1 cellular context compared by ENCODE assay signal in the genomic region with DNA sequence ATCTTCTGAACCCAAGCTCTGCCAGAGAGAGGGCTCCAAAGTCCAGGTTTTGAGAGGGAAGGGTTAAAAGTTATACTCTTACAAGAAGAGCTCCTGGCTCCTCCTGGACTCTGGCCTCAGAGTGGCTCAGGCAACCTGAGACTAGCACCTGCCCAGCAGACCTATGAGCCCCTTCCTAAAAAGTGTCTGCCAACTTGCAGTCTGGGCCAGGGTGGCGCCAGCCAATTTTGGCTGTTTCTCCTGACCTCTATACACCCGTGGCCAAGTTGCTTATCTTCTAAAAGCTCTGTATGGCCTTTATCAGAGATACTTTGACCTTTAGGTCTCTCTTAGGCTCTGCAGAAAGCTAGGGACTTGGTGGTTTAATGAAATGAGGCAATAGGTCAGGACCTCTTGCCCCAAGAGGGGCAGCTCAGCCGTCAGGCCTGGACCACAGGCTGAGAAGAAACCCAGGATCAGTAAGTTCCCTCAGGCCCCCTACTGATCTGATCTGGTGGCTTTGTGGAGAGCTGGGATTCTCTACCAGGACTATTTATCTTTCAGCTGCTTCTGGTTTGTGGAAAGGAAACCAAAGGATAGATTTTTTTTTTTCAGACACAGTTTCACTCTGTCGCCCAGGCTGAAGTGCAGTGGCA.
TF ChIP-seq lines count a peak whose summit lies in the region.

No MANE protein-coding gene starts in this region.

TF ChIP-seq in HepG2, 621 proteins besides CTCF, POLR2A, EP300 and RAD21 (continues in another document):
- TF ChIP-seq ADNP (CRISPR knock-in tag; IDR thresholded peaks at IDR 0.05) (no peak), SALL2 (CRISPR knock-in tag; IDR thresholded peaks at IDR 0.05) (no peak), ZNF775 (CRISPR knock-in tag; IDR thresholded peaks at IDR 0.05; ENCODE audit: borderline replicate concordance) (no peak), CSRNP1 (CRISPR knock-in tag; IDR thresholded peaks at IDR 0.05) (no peak), ARNT2 (CRISPR knock-in tag; IDR thresholded peaks at IDR 0.05; ENCODE audit: low read depth) (no peak), HIVEP1 (CRISPR knock-in tag; IDR thresholded peaks at IDR 0.05) (peak; percentile 21; the same call in 1 of the 2 replicates), ZSCAN22 (CRISPR knock-in tag; IDR thresholded peaks at IDR 0.05) (no peak), POLR2AphosphoS5 (IDR thresholded peaks at IDR 0.05; ENCODE audit: low read depth, low read length) (no peak), BHLHE40 (IDR thresholded peaks at IDR 0.05; ENCODE audit: low read length) (no peak), ZBTB2 (CRISPR knock-in tag; IDR thresholded peaks at IDR 0.05; ENCODE audit: low read depth) (no peak), SMAD9 (CRISPR knock-in tag; IDR thresholded peaks at IDR 0.05) (peak; percentile 48; the same call in 1 of the 2 replicates), NR2F6 (IDR thresholded peaks at IDR 0.05) (peak; percentile 96), NR2F6 (CRISPR knock-in tag; IDR thresholded peaks at IDR 0.05) (peak; percentile 89), GPN1 (CRISPR knock-in tag; IDR thresholded peaks at IDR 0.05; ENCODE audit: borderline replicate concordance) (no peak), ZNF75D (CRISPR knock-in tag; IDR thresholded peaks at IDR 0.05; ENCODE audit: borderline replicate concordance) (no peak), ZHX1 (CRISPR knock-in tag; IDR thresholded peaks at IDR 0.05; ENCODE audit: low read depth) (no peak), RXRB (CRISPR knock-in tag; IDR thresholded peaks at IDR 0.05; ENCODE audit: borderline replicate concordance) (peak; percentile 42; the same call in 1 of the 2 replicates), HDAC1 (CRISPR knock-in tag; IDR thresholded peaks at IDR 0.05) (peak; percentile 24; the same call in 1 of the 2 replicates), GLI4 (CRISPR knock-in tag; IDR thresholded peaks at IDR 0.05; ENCODE audit: borderline replicate concordance) (0 out of 2 replicates have a peak, but pooled peaks have one; percentile 57), BCLAF1 (IDR thresholded peaks at IDR 0.05) (no peak), KLF13 (CRISPR knock-in tag; IDR thresholded peaks at IDR 0.05) (no peak), PPARG (CRISPR knock-in tag; conservative IDR thresholded peaks at IDR 0.05) (peak; percentile 70), HNF4A (CRISPR knock-in tag; IDR thresholded peaks at IDR 0.05) (peak; percentile 64), GATAD1 (CRISPR knock-in tag; IDR thresholded peaks at IDR 0.05) (no peak), TARDBP (CRISPR knock-in tag; IDR thresholded peaks at IDR 0.05) (no peak), MEIS2 (CRISPR knock-in tag; IDR thresholded peaks at IDR 0.05) (no peak), ZNF652 (CRISPR knock-in tag; IDR thresholded peaks at IDR 0.05; ENCODE audit: borderline replicate concordance, low read depth) (peak; percentile 90), ZFX (CRISPR knock-in tag; IDR thresholded peaks at IDR 0.05; ENCODE audit: low read depth) (no peak; the same call in 1 of the 2 replicates), ISL2 (CRISPR knock-in tag; IDR thresholded peaks at IDR 0.05) (peak; percentile 35; the same call in 1 of the 2 replicates), KDM6A (CRISPR knock-in tag; IDR thresholded peaks at IDR 0.05; ENCODE audit: low read depth) (no peak), SP2 (CRISPR knock-in tag; IDR thresholded peaks at IDR 0.05) (no peak), CEBPB (IDR thresholded peaks at IDR 0.05; ENCODE audit: borderline replicate concordance, low read depth, low read length) (peak; percentile 23; the same call in 1 of the 2 replicates), ZNF343 (CRISPR knock-in tag; IDR thresholded peaks at IDR 0.05) (no peak), ZNF605 (CRISPR knock-in tag; IDR thresholded peaks at IDR 0.05) (no peak), SALL1 (CRISPR knock-in tag; IDR thresholded peaks at IDR 0.05) (no peak), ZNF235 (CRISPR knock-in tag; IDR thresholded peaks at IDR 0.05; ENCODE audit: borderline replicate concordance) (0 out of 2 replicates have a peak, but pooled peaks have one; percentile 34), ZNF781 (CRISPR knock-in tag; IDR thresholded peaks at IDR 0.05; ENCODE audit: borderline replicate concordance, not compliant biosample characterization) (no peak), NR2F1 (CRISPR knock-in tag; IDR thresholded peaks at IDR 0.05) (peak; percentile 76 to 88; a peak in 3 of 4 replicates), ZNF234 (CRISPR knock-in tag; conservative IDR thresholded peaks at IDR 0.05) (no peak), FOSL2 (CRISPR knock-in tag; IDR thresholded peaks at IDR 0.05) (no peak), DMAP1 (CRISPR knock-in tag; IDR thresholded peaks at IDR 0.05) (0 out of 2 replicates have a peak, but pooled peaks have one; percentile 3), NCOR1 (IDR thresholded peaks at IDR 0.05; ENCODE audit: borderline replicate concordance, low read length) (peak; percentile 31; the same call in 1 of the 2 replicates), CEBPG (CRISPR knock-in tag; IDR thresholded peaks at IDR 0.05) (peak; percentile 66), HNF4G (IDR thresholded peaks at IDR 0.05; ENCODE audit: borderline replicate concordance, low read depth, low read length) (peak; percentile 29; the same call in 1 of the 2 replicates), HNF4G (CRISPR knock-in tag; IDR thresholded peaks at IDR 0.05; ENCODE audit: borderline replicate concordance, low read depth) (no peak), ZC3H13 (CRISPR knock-in tag; IDR thresholded peaks at IDR 0.05) (no peak), KDM5B (CRISPR knock-in tag; IDR thresholded peaks at IDR 0.05; ENCODE audit: borderline replicate concordance) (no peak), TEAD2 (CRISPR knock-in tag; IDR thresholded peaks at IDR 0.05) (no peak), TCF7 (IDR thresholded peaks at IDR 0.05; ENCODE audit: low read depth) (no peak), ZNF616 (CRISPR knock-in tag; IDR thresholded peaks at IDR 0.05; ENCODE audit: low read depth) (no peak), SNAPC5 (CRISPR knock-in tag; IDR thresholded peaks at IDR 0.05; ENCODE audit: borderline replicate concordance) (no peak), PLRG1 (conservative IDR thresholded peaks at IDR 0.05) (no peak), ZNF33A (CRISPR knock-in tag; IDR thresholded peaks at IDR 0.05; ENCODE audit: borderline replicate concordance) (no peak), XRCC5 (optimal IDR thresholded peaks at IDR 0.05; ENCODE audit: low read length) (peak; percentile 21), MEIS1 (CRISPR knock-in tag; IDR thresholded peaks at IDR 0.05; ENCODE audit: borderline replicate concordance) (0 out of 2 replicates have a peak, but pooled peaks have one; percentile 6)
- TF ChIP-seq, protein P1, sequence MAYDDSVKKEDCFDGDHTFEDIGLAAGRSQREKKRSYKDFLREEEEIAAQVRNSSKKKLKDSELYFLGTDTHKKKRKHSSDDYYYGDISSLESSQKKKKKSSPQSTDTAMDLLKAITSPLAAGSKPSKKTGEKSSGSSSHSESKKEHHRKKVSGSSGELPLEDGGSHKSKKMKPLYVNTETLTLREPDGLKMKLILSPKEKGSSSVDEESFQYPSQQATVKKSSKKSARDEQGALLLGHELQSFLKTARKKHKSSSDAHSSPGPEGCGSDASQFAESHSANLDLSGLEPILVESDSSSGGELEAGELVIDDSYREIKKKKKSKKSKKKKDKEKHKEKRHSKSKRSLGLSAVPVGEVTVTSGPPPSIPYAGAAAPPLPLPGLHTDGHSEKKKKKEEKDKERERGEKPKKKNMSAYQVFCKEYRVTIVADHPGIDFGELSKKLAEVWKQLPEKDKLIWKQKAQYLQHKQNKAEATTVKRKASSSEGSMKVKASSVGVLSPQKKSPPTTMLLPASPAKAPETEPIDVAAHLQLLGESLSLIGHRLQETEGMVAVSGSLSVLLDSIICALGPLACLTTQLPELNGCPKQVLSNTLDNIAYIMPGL (CRISPR knock-in tag; IDR thresholded peaks at IDR 0.05; ENCODE audit: borderline replicate concordance in 1 of 2, low read depth in 1 of 2) = no peak
- TF ChIP-seq, protein P2, sequence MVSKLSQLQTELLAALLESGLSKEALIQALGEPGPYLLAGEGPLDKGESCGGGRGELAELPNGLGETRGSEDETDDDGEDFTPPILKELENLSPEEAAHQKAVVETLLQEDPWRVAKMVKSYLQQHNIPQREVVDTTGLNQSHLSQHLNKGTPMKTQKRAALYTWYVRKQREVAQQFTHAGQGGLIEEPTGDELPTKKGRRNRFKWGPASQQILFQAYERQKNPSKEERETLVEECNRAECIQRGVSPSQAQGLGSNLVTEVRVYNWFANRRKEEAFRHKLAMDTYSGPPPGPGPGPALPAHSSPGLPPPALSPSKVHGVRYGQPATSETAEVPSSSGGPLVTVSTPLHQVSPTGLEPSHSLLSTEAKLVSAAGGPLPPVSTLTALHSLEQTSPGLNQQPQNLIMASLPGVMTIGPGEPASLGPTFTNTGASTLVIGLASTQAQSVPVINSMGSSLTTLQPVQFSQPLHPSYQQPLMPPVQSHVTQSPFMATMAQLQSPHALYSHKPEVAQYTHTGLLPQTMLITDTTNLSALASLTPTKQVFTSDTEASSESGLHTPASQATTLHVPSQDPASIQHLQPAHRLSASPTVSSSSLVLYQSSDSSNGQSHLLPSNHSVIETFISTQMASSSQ (IDR thresholded peaks at IDR 0.05; ENCODE audit: low read depth) = no peak
- TF ChIP-seq, protein P2 (CRISPR knock-in tag; IDR thresholded peaks at IDR 0.05; ENCODE audit: borderline replicate concordance) = no peak
